ENCODE assay signal across 27 cellular contexts in genomic region chr11:45755281-45755859, GRCh38. TPM values are rescaled to one million over a fixed set of nuclear protein-coding genes. Genes with fewer than 3 reads are reported as not detected.
DNase-seq lines count a peak whose midpoint lies in the region; ATAC-seq and TF ChIP-seq lines count a peak whose summit lies in the region.
"Had no signal": no experiment of that assay in that cellular context is flagged by ENCODE, and none has a peak within 500 bp of the region (broad histone marks: within the 10 kb centered on the region; RNA-seq: fewer than 3 reads in every experiment).

No MANE protein-coding gene starts in this region.

- DNase-seq in GM23338 (ENCODE audit: low spot score) (peak; percentile 21), SK-N-MC (ENCODE audit: low read depth, low spot score) (no peak), left ventricle myocardium superior (no peak), osteoblast (ENCODE audit: insufficient read length, low spot score, missing footprints) (peak; percentile 77), GM19240 (ENCODE audit: insufficient read length, low spot score) (no peak), NCI-H226 (no peak)
- DNase-seq: activated CD4-positive, alpha-beta T cell treated with anti-CD3 and anti-CD28 coated beads for 1 hour; activated naive CD4-positive, alpha-beta T cell treated with anti-CD3 and anti-CD28 coated beads for 36 hours; activated T-cell treated with anti-CD3 and anti-CD28 coated beads, Interleukin-2, amount 50 U/mL, for 24 hours; amygdala; cerebellar nuclear complex; H9; immature natural killer cell; NCI-H187 treated with DMSO at 0.1 percent for 48 hours; NCI-H774; OCI-M1; SHP77 treated with DMSO at 0.1 percent for 48 hours; sigmoid colon; substantia nigra; T-cell had no signal

- H3K27ac ChIP-seq in GM23338 (ENCODE audit: low read depth) (no peak overlapping the region), SK-N-MC (peak overlapping the region; percentile 67), osteoblast (ENCODE audit: low read depth, low read length) (no peak overlapping the region)
- H3K27ac ChIP-seq: KMS-11, parathyroid adenoma, vagina had no signal

- H3K9me2 ChIP-seq in GM23338 (ENCODE audit: insufficient read depth), result no peaks in the 10 kb centered on the region

- H3K4me2 ChIP-seq in GM23338, result no peak overlapping the region
- H3K4me2 ChIP-seq in osteoblast (ENCODE audit: insufficient read depth, low read length), result no peak overlapping the region
- H3K4me2 ChIP-seq: KMS-11 had no signal

- intact Hi-C loops in left ventricle myocardium superior (cut with micrococcal nuclease), result no loop called here

- H3K36me3 ChIP-seq in GM23338 (ENCODE audit: insufficient read depth), result no peaks in the 10 kb centered on the region
- no peaks in the 10 kb centered on the region for H3K36me3 ChIP-seq in SK-N-MC (ENCODE audit: insufficient read depth, low read length)
- H3K36me3 ChIP-seq in osteoblast (ENCODE audit: insufficient read depth, low read length), result no peaks in the 10 kb centered on the region
- H3K36me3 ChIP-seq: sigmoid colon, vagina had no signal

- H3F3A ChIP-seq in GM23338 (replicated peaks; ENCODE audit: low read depth), result 0 out of 2 replicates have a peak, but pooled peaks cover 3% of the 10 kb centered on the region

- H3K9ac ChIP-seq in SK-N-MC (ENCODE audit: insufficient read length), result no peak overlapping the region
- H3K9ac ChIP-seq: KMS-11, parathyroid adenoma had no signal

- H4K20me1 ChIP-seq in GM23338 (replicated peaks; ENCODE audit: insufficient read depth) (no peaks in the 10 kb centered on the region), osteoblast (ENCODE audit: insufficient read depth, low read length) (no peaks in the 10 kb centered on the region)

- TF ChIP-seq CTCF in GM23338 (conservative IDR thresholded peaks at IDR 0.05; ENCODE audit: low read depth in 2 of 2), result no peak
- no peak for TF ChIP-seq CTCF in osteoblast (IDR thresholded peaks at IDR 0.05; ENCODE audit: extremely low read depth, low read depth, low read length)

- no peaks in the 10 kb centered on the region; the same call in 2 of the 3 replicates for H3K9me3 Mint-ChIP-seq in GM23338
- H3K9me3 Mint-ChIP-seq: activated naive CD4-positive, alpha-beta T cell treated with anti-CD3 and anti-CD28 coated beads for 36 hours; activated T-cell treated with anti-CD3 and anti-CD28 coated beads, Interleukin-2, amount 50 U/mL, for 24 hours; H9; immature natural killer cell; T-cell had no signal

- H3K4me1 ChIP-seq in GM23338 (ENCODE audit: insufficient read depth) (peaks cover 14% of the 10 kb centered on the region; the same call in 1 of the 2 replicates), osteoblast (ENCODE audit: insufficient read depth, low read length) (no peaks in the 10 kb centered on the region)

- peaks cover 7% of the 10 kb centered on the region for H3K27me3 Mint-ChIP-seq in GM23338 (ENCODE audit: insufficient read depth, low read depth, poor library complexity)

- peaks cover 53% of the 10 kb centered on the region for H3K4me1 Mint-ChIP-seq in GM23338
- H3K4me1 Mint-ChIP-seq: immature natural killer cell, T-cell had no signal

- H3K27ac Mint-ChIP-seq in GM23338, result no peak overlapping the region
- H3K27ac Mint-ChIP-seq: activated naive CD4-positive, alpha-beta T cell treated with anti-CD3 and anti-CD28 coated beads for 36 hours; activated T-cell treated with anti-CD3 and anti-CD28 coated beads, Interleukin-2, amount 50 U/mL, for 24 hours; CD14-positive monocyte; H9; immature natural killer cell; T-cell had no signal

- H3K9me3 ChIP-seq in SK-N-MC (ENCODE audit: low read depth, low read length) (no peaks in the 10 kb centered on the region), osteoblast (ENCODE audit: low read depth, low read length) (no peaks in the 10 kb centered on the region)
- H3K9me3 ChIP-seq: sigmoid colon, vagina had no signal

- H3K36me3 Mint-ChIP-seq in GM23338 (ENCODE audit: low read depth), result no peaks in the 10 kb centered on the region
- H3K36me3 Mint-ChIP-seq: CD14-positive monocyte, immature natural killer cell, T-cell had no signal

- no peaks in the 10 kb centered on the region for H3K79me2 ChIP-seq in GM23338 (replicated peaks; ENCODE audit: insufficient read depth)
- H3K79me2 ChIP-seq in osteoblast (ENCODE audit: insufficient read depth, low read length), result no peaks in the 10 kb centered on the region
- H3K79me2 ChIP-seq: parathyroid adenoma had no signal

- no peaks in the 10 kb centered on the region for H3K27me3 ChIP-seq in GM23338 (ENCODE audit: insufficient read depth)
- peaks cover 38% of the 10 kb centered on the region for H3K27me3 ChIP-seq in osteoblast (ENCODE audit: insufficient read depth, low read length)
- H3K27me3 ChIP-seq: vagina had no signal

- H3K4me3 ChIP-seq in GM23338 (no peak overlapping the region), SK-N-MC (no peak overlapping the region), osteoblast (ENCODE audit: insufficient read depth, low read length) (no peak overlapping the region)
- H3K4me3 ChIP-seq: lung, sigmoid colon, vagina had no signal

- ATAC-seq in GM23338 (peak; percentile 20; the same call in 2 of the 3 replicates), left ventricle myocardium superior (peak; percentile 4), HG03280 (IDR thresholded peaks at IDR 0.05; ENCODE audit: unreplicated experiment) (no peak), HG03354 (IDR thresholded peaks at IDR 0.05; ENCODE audit: poor library complexity, severe bottlenecking, unreplicated experiment) (no peak)
- ATAC-seq: T-cell had no signal

- H3K4me3 Mint-ChIP-seq in GM23338, result no peak overlapping the region
- H3K4me3 Mint-ChIP-seq: activated naive CD4-positive, alpha-beta T cell treated with anti-CD3 and anti-CD28 coated beads for 36 hours; activated T-cell treated with anti-CD3 and anti-CD28 coated beads, Interleukin-2, amount 50 U/mL, for 24 hours; CD14-positive monocyte; H9; immature natural killer cell; T-cell had no signal

- H2AFZ ChIP-seq in GM23338, result peak overlapping the region; percentile 59
- no peak overlapping the region for H2AFZ ChIP-seq in osteoblast (ENCODE audit: low read length)
- H2AFZ ChIP-seq: parathyroid adenoma had no signal

TF ChIP-seq in GM23338, 12 proteins besides CTCF, POLR2A, EP300 and RAD21:
- no peak for TF ChIP-seq ZNF114 (CRISPR knock-in tag; IDR thresholded peaks at IDR 0.05)
- no peak for TF ChIP-seq ETS1 (IDR thresholded peaks at IDR 0.05)
- no peak for TF ChIP-seq JUNB (IDR thresholded peaks at IDR 0.05; ENCODE audit: unreplicated experiment)
TF ChIP-seq in GM23338: peak in this region for 0.

RNA-seq across cellular contexts. Expression of gene SLC35C1, which starts 49.6 kb away (rescaled TPM):
- 6.9 and 11.0 TPM in 2 replicates for total RNA-seq in GM23338 (2014; rRNA removed; shearing (Covaris generic))
- 6.8 and 7.7 TPM in 2 replicates for polyA plus RNA-seq in GM23338 (2016; fragmentation: Nextera tagmentation; extraction: Ambion mirVana)
- total RNA-seq in left ventricle myocardium superior (5.1 TPM), osteoblast (10.6 and 12.3 TPM in 2 replicates)

Comparison
In these comparisons a context has a peak if more than half of its experiments do, and no peak if none do; other contexts are left out.
1. ATAC-seq: peak in GM23338 (single experiment) and left ventricle myocardium superior (single experiment); none in HG03280 (single experiment) and HG03354 (single experiment).
2. DNase-seq: peak in GM23338 (single experiment) and osteoblast (single experiment); none in SK-N-MC (single experiment), left ventricle myocardium superior (single experiment), GM19240 (single experiment) and NCI-H226 (single experiment).